Comparison of ENCODE assay signal across 25 cellular contexts in the genomic region with DNA sequence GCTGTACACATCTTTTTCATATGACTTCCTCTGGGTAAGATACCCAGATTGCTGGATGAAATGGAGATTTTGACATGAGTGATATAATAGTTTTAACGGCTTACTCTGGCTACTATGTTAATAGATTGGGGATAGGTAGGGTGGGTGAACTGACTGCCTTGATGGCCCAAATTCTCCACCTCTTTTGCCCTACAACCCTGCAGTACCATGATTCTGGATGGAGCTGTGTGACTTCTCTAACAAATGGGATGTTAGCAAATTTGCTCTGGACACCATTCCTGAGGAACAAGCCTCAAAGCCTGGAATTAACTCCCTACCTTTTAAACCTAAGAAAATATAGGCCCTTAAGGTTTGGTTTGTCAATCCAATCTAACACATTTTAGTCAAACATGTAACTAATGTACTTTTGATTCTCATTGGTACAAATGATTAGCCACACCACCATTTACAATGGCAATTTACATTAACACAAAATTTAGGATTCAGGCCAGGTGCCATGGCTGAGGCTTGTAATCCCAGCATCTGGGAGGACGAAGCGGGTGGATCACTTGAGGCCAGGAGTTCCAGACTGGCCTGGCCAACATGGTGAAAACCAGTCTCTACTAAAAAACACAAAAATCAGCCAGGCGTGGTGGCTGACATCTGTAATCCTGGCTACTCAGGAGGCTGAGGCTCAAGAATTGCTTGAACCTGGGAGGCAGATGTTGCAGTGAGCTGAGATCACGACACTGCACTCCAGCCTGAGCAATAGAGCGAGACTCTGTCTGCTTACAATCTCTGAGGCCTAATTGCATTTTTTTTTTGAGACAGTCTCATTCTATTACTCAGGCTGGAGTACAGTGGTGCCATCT. TPM values are rescaled to one million over a fixed set of nuclear protein-coding genes. Genes with fewer than 3 reads are reported as not detected.
DNase-seq lines count a peak whose midpoint lies in the region; ATAC-seq and TF ChIP-seq lines count a peak whose summit lies in the region.
"Had no signal": no experiment of that assay in that cellular context is flagged by ENCODE, and none has a peak within 500 bp of the region (broad histone marks: within the 10 kb centered on the region; RNA-seq: fewer than 3 reads in every experiment).

No MANE protein-coding gene starts in this region.

- intact Hi-C loops in CD14-positive monocyte (cut with micrococcal nuclease) (loop anchor here in 1 of 2 donors (5.0 kb wide), 1 partner anchor 34 kb away; no protein-coding TSS in a partner anchor), transverse colon (cut with DNase I; ENCODE audit: low total_unique reads) (no loop called here)
- intact Hi-C loops in CD4-positive, alpha-beta memory T cell (cut with micrococcal nuclease): no loop called here
- intact Hi-C loops in naive thymus-derived CD4-positive, alpha-beta T cell (cut with micrococcal nuclease): no loop called here

- H3K4me1 Mint-ChIP-seq in CD14-positive monocyte: peaks cover 2% of the 10 kb centered on the region
- H3K4me1 Mint-ChIP-seq in CD4-positive, alpha-beta memory T cell: peaks cover 6 to 30% (median 10%) of the 10 kb centered on the region in 4 donors
- peaks cover 5% of the 10 kb centered on the region for H3K4me1 Mint-ChIP-seq in activated naive CD8-positive, alpha-beta T cell treated with anti-CD3 and anti-CD28 coated beads for 36 hours
- peaks cover 3 to 29% (median 11%) of the 10 kb centered on the region in 7 donors for H3K4me1 Mint-ChIP-seq in naive thymus-derived CD4-positive, alpha-beta T cell
- H3K4me1 Mint-ChIP-seq: activated CD4-positive, alpha-beta T cell treated with anti-CD3 and anti-CD28 coated beads for 36 hours had no signal

- H3K27me3 ChIP-seq in CD4-positive, alpha-beta memory T cell (ENCODE audit: insufficient read depth, low read length): no peaks in the 10 kb centered on the region
- H3K27me3 ChIP-seq in naive thymus-derived CD4-positive, alpha-beta T cell (ENCODE audit: control insufficient read depth in 2 of 2, insufficient read depth in 2 of 2, low read length in 2 of 2): no peaks in the 10 kb centered on the region
- H3K27me3 ChIP-seq in transverse colon: no peaks in the 10 kb centered on the region
- H3K27me3 ChIP-seq: pancreas, SJCRH30, thyroid gland had no signal

- peaks cover 53% of the 10 kb centered on the region for H3K36me3 ChIP-seq in CD4-positive, alpha-beta memory T cell (ENCODE audit: insufficient read depth, low read length)
- H3K36me3 ChIP-seq in naive thymus-derived CD4-positive, alpha-beta T cell (ENCODE audit: control insufficient read depth in 2 of 3, insufficient read depth in 3 of 3, low read length in 3 of 3): peaks cover 29 to 63% (median 32%) of the 10 kb centered on the region in 3 experiments
- peaks cover 0 to 62% (median 30%) of the 10 kb centered on the region in 4 donors for H3K36me3 ChIP-seq in transverse colon

- H3K4me1 ChIP-seq in CD4-positive, alpha-beta memory T cell (ENCODE audit: insufficient read depth, low read length): peaks cover 4% of the 10 kb centered on the region
- peaks cover 0 to 4% of the 10 kb centered on the region in 2 donors for H3K4me1 ChIP-seq in naive thymus-derived CD4-positive, alpha-beta T cell (ENCODE audit: control insufficient read depth in 2 of 2, insufficient read depth in 2 of 2, low read length in 2 of 2)
- H3K4me1 ChIP-seq in transverse colon: peaks cover 0 to 6% (median 0%) of the 10 kb centered on the region in 4 donors
- H3K4me1 ChIP-seq: pancreas, SJCRH30, thyroid gland had no signal

- H3K4me3 ChIP-seq in CD4-positive, alpha-beta memory T cell (ENCODE audit: low read length in 2 of 2): no peak overlapping the region
- H3K4me3 ChIP-seq in naive thymus-derived CD4-positive, alpha-beta T cell (ENCODE audit: low read length): no peak overlapping the region
- no peak overlapping the region for H3K4me3 ChIP-seq in transverse colon
- H3K4me3 ChIP-seq: pancreas, SJCRH30, thyroid gland had no signal

- TF ChIP-seq EP300 in transverse colon (IDR thresholded peaks at IDR 0.05; ENCODE audit: low read depth): no peak

- peak overlapping the region in 5 of 7 donors; percentile 12 to 75 (median 49) for H3K27ac Mint-ChIP-seq in CD14-positive monocyte
- H3K27ac Mint-ChIP-seq in CD4-positive, alpha-beta memory T cell: peak overlapping the region in 4 of 7 donors; percentile 40 to 89 (median 74)
- H3K27ac Mint-ChIP-seq in activated naive CD8-positive, alpha-beta T cell treated with anti-CD3 and anti-CD28 coated beads for 36 hours: peak overlapping the region; percentile 31
- H3K27ac Mint-ChIP-seq in naive thymus-derived CD4-positive, alpha-beta T cell: peak overlapping the region in 5 of 9 donors; percentile 34 to 88 (median 68)
- H3K27ac Mint-ChIP-seq: dendritic cell treated with granulocyte-macrophage colony-stimulating factor and Interleukin-4, amounts not matched to agents 40 ng/mL and 50 ng/mL, for 4 days had no signal

- H3K4me3 Mint-ChIP-seq in CD14-positive monocyte: no peak overlapping the region
- H3K4me3 Mint-ChIP-seq in CD4-positive, alpha-beta memory T cell: no peak overlapping the region
- H3K4me3 Mint-ChIP-seq in activated naive CD8-positive, alpha-beta T cell treated with anti-CD3 and anti-CD28 coated beads for 36 hours: no peak overlapping the region
- peak overlapping the region in 3 of 10 donors; percentile 7 to 48 (median 23) for H3K4me3 Mint-ChIP-seq in naive thymus-derived CD4-positive, alpha-beta T cell
- H3K4me3 Mint-ChIP-seq: activated CD4-positive, alpha-beta T cell treated with anti-CD3 and anti-CD28 coated beads for 36 hours; activated T-cell treated with anti-CD3 and anti-CD28 coated beads, Interleukin-2, amount 50 U/mL, for 4 hours; dendritic cell treated with granulocyte-macrophage colony-stimulating factor and Interleukin-4, amounts not matched to agents 40 ng/mL and 50 ng/mL, for 4 days; T-cell had no signal

- no peak overlapping the region for H3K27ac ChIP-seq in CD4-positive, alpha-beta memory T cell (ENCODE audit: low read depth, low read length)
- H3K27ac ChIP-seq in naive thymus-derived CD4-positive, alpha-beta T cell (ENCODE audit: low read depth, low read length): no peak overlapping the region
- no peak overlapping the region for H3K27ac ChIP-seq in transverse colon
- H3K27ac ChIP-seq: KMS-11, pancreas, SJCRH30, thyroid gland had no signal

- H3K9me3 Mint-ChIP-seq in CD14-positive monocyte: peaks cover 0 to 2% (median 0%) of the 10 kb centered on the region in 7 donors
- H3K9me3 Mint-ChIP-seq in CD4-positive, alpha-beta memory T cell: peaks cover 0 to 12% (median 0%) of the 10 kb centered on the region in 8 donors
- no peaks in the 10 kb centered on the region for H3K9me3 Mint-ChIP-seq in activated naive CD8-positive, alpha-beta T cell treated with anti-CD3 and anti-CD28 coated beads for 36 hours
- H3K9me3 Mint-ChIP-seq in naive thymus-derived CD4-positive, alpha-beta T cell: peaks cover 0 to 2% (median 0%) of the 10 kb centered on the region in 11 donors
- H3K9me3 Mint-ChIP-seq: activated T-cell treated with anti-CD3 and anti-CD28 coated beads, Interleukin-2, amount 50 U/mL, for 4 hours; dendritic cell treated with granulocyte-macrophage colony-stimulating factor and Interleukin-4, amounts not matched to agents 40 ng/mL and 50 ng/mL, for 4 days; T-cell had no signal

- H3K36me3 Mint-ChIP-seq in CD14-positive monocyte: peaks cover 48 to 55% of the 10 kb centered on the region in 2 donors
- H3K36me3 Mint-ChIP-seq in CD4-positive, alpha-beta memory T cell: peaks cover 49 to 54% of the 10 kb centered on the region in 2 donors
- peaks cover 51% of the 10 kb centered on the region for H3K36me3 Mint-ChIP-seq in activated naive CD8-positive, alpha-beta T cell treated with anti-CD3 and anti-CD28 coated beads for 36 hours
- H3K36me3 Mint-ChIP-seq in naive thymus-derived CD4-positive, alpha-beta T cell: peaks cover 8 to 44% (median 43%) of the 10 kb centered on the region in 5 donors

- POLR2A ChIA-PET in CD4-positive, alpha-beta memory T cell (lab: Charles Lee; ENCODE audit: partially characterized antibody): interaction anchor here (0.6 to 10.4 kb wide), 3 partner anchors 13 to 1399 kb away, joined by 3 to 108 read pairs (median 3); a partner anchor contains a TSS
- POLR2A ChIA-PET in naive thymus-derived CD4-positive, alpha-beta T cell (lab: Charles Lee): interaction anchor here (0.6 to 5.7 kb wide), 4 partner anchors 10 to 472 kb away, joined by 3 to 37 read pairs (median 4); a partner anchor contains a TSS

- DNase-seq in CD14-positive monocyte (ENCODE audit: low spot score): no peak
- DNase-seq in CD4-positive, alpha-beta memory T cell: peak in 1 of 5 donors; percentile 6
- no peak for DNase-seq in activated naive CD8-positive, alpha-beta T cell treated with anti-CD3 and anti-CD28 coated beads for 36 hours
- DNase-seq in naive thymus-derived CD4-positive, alpha-beta T cell: no peak
- no peak for DNase-seq in transverse colon
- DNase-seq in left lobe of liver (ENCODE audit: low spot score): no peak
- DNase-seq: activated CD4-positive, alpha-beta T cell treated with anti-CD3 and anti-CD28 coated beads for 36 hours; activated naive CD4-positive, alpha-beta T cell; activated T-cell treated with anti-CD3 and anti-CD28 coated beads, Interleukin-2, amount 50 U/mL, for 4 hours; anterior cingulate cortex; caudate nucleus; COR-L47; head of caudate nucleus; NCI-H146; NCI-H2171; pancreas; SJCRH30; stimulated activated CD4-positive, alpha-beta T cell treated with anti-CD3 and anti-CD28 coated beads, Interleukin-4, amount 100 ng/mL, for 1 hour; stimulated activated naive CD4-positive, alpha-beta T cell treated with Interleukin-2 at 50 U/mL for 16 hours; thyroid gland had no signal

- TF ChIP-seq POLR2A in transverse colon (IDR thresholded peaks at IDR 0.05): no peak

- 95 to 100% methylated on average over 2 to 6 of the region's 6 CpGs for WGBS in transverse colon (ENCODE audit: low coverage in 1 of 2), 2 donors

- in situ Hi-C loops in transverse colon (cut with MboI; ENCODE audit: low pct_ligation_motif_present in 1 of 4, low pct_unique_long_range_greater_than_20kb in 1 of 4, low sequenced_read_pairs in 3 of 4): loop anchor here in 1 of 4 donors (25.0 kb wide), 1 partner anchor 539 kb away; a partner anchor contains a TSS

- TF ChIP-seq CTCF in CD14-positive monocyte (IDR thresholded peaks at IDR 0.05): no peak
- no peak for TF ChIP-seq CTCF in transverse colon (IDR thresholded peaks at IDR 0.05)

- CTCF ChIA-PET in CD4-positive, alpha-beta memory T cell (lab: Charles Lee; ENCODE audit: partially characterized antibody): no interaction called here
- CTCF ChIA-PET in naive thymus-derived CD4-positive, alpha-beta T cell (lab: Charles Lee): no interaction called here

- no peaks in the 10 kb centered on the region for H3K9me3 ChIP-seq in CD4-positive, alpha-beta memory T cell (ENCODE audit: control insufficient read depth in 1 of 2, low read length in 2 of 2)
- H3K9me3 ChIP-seq in naive thymus-derived CD4-positive, alpha-beta T cell (ENCODE audit: control insufficient read depth in 2 of 3, low read length in 3 of 3): no peaks in the 10 kb centered on the region
- no peaks in the 10 kb centered on the region for H3K9me3 ChIP-seq in transverse colon
- H3K9me3 ChIP-seq: pancreas, SJCRH30, thyroid gland had no signal

- peak; percentile 17 for ATAC-seq in naive thymus-derived CD4-positive, alpha-beta T cell
- ATAC-seq in HG03469 (IDR thresholded peaks at IDR 0.05; ENCODE audit: unreplicated experiment): no peak
- no peak for ATAC-seq in left lobe of liver
- ATAC-seq: activated CD4-positive, alpha-beta T cell treated with anti-CD3 and anti-CD28 coated beads for 36 hours; activated T-cell treated with anti-CD3 and anti-CD28 coated beads, Interleukin-2, amount 50 U/mL, for 4 hours; Panc1 had no signal

- peaks cover 0 to 1% (median 0%) of the 10 kb centered on the region in 3 donors for H3K27me3 Mint-ChIP-seq in CD14-positive monocyte (ENCODE audit: low read depth in 3 of 3)
- no peaks in the 10 kb centered on the region for H3K27me3 Mint-ChIP-seq in CD4-positive, alpha-beta memory T cell
- no peaks in the 10 kb centered on the region for H3K27me3 Mint-ChIP-seq in activated naive CD8-positive, alpha-beta T cell treated with anti-CD3 and anti-CD28 coated beads for 36 hours
- no peaks in the 10 kb centered on the region for H3K27me3 Mint-ChIP-seq in naive thymus-derived CD4-positive, alpha-beta T cell
- H3K27me3 Mint-ChIP-seq: activated CD4-positive, alpha-beta T cell treated with anti-CD3 and anti-CD28 coated beads for 36 hours; dendritic cell treated with granulocyte-macrophage colony-stimulating factor and Interleukin-4, amounts not matched to agents 40 ng/mL and 50 ng/mL, for 4 days; T-cell had no signal

RNA-seq across cellular contexts. Expression of a gene that starts 12.8 kb away (rescaled TPM):
- 1 to 10 TPM; 7.5 to 8.2 TPM for polyA plus RNA-seq in CD14-positive monocyte
- total RNA-seq in CD4-positive, alpha-beta memory T cell: 100 to 1,000 TPM; 472 to 499 TPM
- 10 to 100 TPM; 18.1 to 51.9 TPM for polyA plus RNA-seq in CD4-positive, alpha-beta memory T cell
- 10 to 100 TPM; 64.5 to 70.2 TPM for total RNA-seq in activated naive CD8-positive, alpha-beta T cell treated with anti-CD3 and anti-CD28 coated beads for 36 hours
- total RNA-seq in naive thymus-derived CD4-positive, alpha-beta T cell: 100 to 1,000 TPM; 134 to 974 (median 502) TPM
- polyA plus RNA-seq in naive thymus-derived CD4-positive, alpha-beta T cell: 10 to 100 TPM; 24.8 to 61.6 TPM
- total RNA-seq in transverse colon (100 to 1,000 TPM; 115 to 231 (median 127) TPM), left lobe of liver (45.6 TPM)

RNA-seq across cellular contexts. Expression of a gene that starts 37.3 kb away (rescaled TPM):
- polyA plus RNA-seq in CD14-positive monocyte: 10 to 100 TPM; 12.3 to 20.4 TPM
- 10 to 100 TPM; 48.0 to 57.7 TPM for total RNA-seq in CD4-positive, alpha-beta memory T cell
- 10 to 100 TPM; 18.7 to 27.2 TPM for polyA plus RNA-seq in CD4-positive, alpha-beta memory T cell
- total RNA-seq in activated naive CD8-positive, alpha-beta T cell treated with anti-CD3 and anti-CD28 coated beads for 36 hours: 10 to 100 TPM; 34.0 to 41.1 TPM
- 10 to 100 TPM; 28.5 to 69.7 (median 49.1) TPM for total RNA-seq in naive thymus-derived CD4-positive, alpha-beta T cell
- 10 to 100 TPM; 28.3 to 31.5 TPM for polyA plus RNA-seq in naive thymus-derived CD4-positive, alpha-beta T cell
- 10 to 100 TPM; 16.8 to 18.4 (median 17.7) TPM for total RNA-seq in transverse colon
- 19.3 TPM for total RNA-seq in left lobe of liver

RNA-seq across cellular contexts. Expression of a gene that starts 37.5 kb away (rescaled TPM):
- 10 to 100 TPM; 16.9 to 18.0 TPM for polyA plus RNA-seq in CD14-positive monocyte
- total RNA-seq in CD4-positive, alpha-beta memory T cell: 10 to 100 TPM; 30.0 to 30.3 TPM
- polyA plus RNA-seq in CD4-positive, alpha-beta memory T cell: 10 to 100 TPM; 22.4 to 23.0 TPM
- 10 to 100 TPM; 30.2 to 33.9 TPM for total RNA-seq in activated naive CD8-positive, alpha-beta T cell treated with anti-CD3 and anti-CD28 coated beads for 36 hours
- 10 to 100 TPM; 11.5 to 33.9 (median 31.4) TPM for total RNA-seq in naive thymus-derived CD4-positive, alpha-beta T cell
- polyA plus RNA-seq in naive thymus-derived CD4-positive, alpha-beta T cell: 10 to 100 TPM; 20.5 to 32.8 TPM
- total RNA-seq in transverse colon (10 to 100 TPM; 14.5 to 26.6 (median 21.5) TPM), left lobe of liver (11.6 TPM)

RNA-seq across cellular contexts. Expression of a gene that starts 39.9 kb away (rescaled TPM):
- 100 to 1,000 TPM; 202 to 221 TPM for polyA plus RNA-seq in CD14-positive monocyte
- total RNA-seq in CD4-positive, alpha-beta memory T cell: 100 to 1,000 TPM; 126 to 133 TPM
- polyA plus RNA-seq in CD4-positive, alpha-beta memory T cell: 100 to 1,000 TPM; 198 to 257 TPM
- total RNA-seq in activated naive CD8-positive, alpha-beta T cell treated with anti-CD3 and anti-CD28 coated beads for 36 hours: 100 to 1,000 TPM; 549 to 557 TPM
- total RNA-seq in naive thymus-derived CD4-positive, alpha-beta T cell: 100 to 1,000 TPM; 127 to 246 (median 207) TPM
- 100 to 1,000 TPM; 155 to 162 TPM for polyA plus RNA-seq in naive thymus-derived CD4-positive, alpha-beta T cell
- total RNA-seq in transverse colon: 100 to 1,000 TPM in 2 of 4 donors, 10 to 100 TPM in 2; 17.1 to 167 (median 110) TPM
- 193 TPM for total RNA-seq in left lobe of liver
